In genomic region chr19:1507763-1508506, GRCh38 we compare ENCODE assay signal across 8 cellular contexts. TPM values are rescaled to one million over a fixed set of nuclear protein-coding genes. Genes with fewer than 3 reads are reported as not detected.
DNase-seq lines count a peak whose midpoint lies in the region; ATAC-seq and TF ChIP-seq lines count a peak whose summit lies in the region.

No MANE protein-coding gene starts in this region.

- no peaks in the 10 kb centered on the region for H3K36me3 ChIP-seq in PC-9 (ENCODE audit: low read depth)

- H3K4me3 Mint-ChIP-seq in activated T-cell treated with anti-CD3 and anti-CD28 coated beads, Interleukin-2, amount 50 U/mL, for 4 hours = peak overlapping the region; percentile 84

- H3K4me3 ChIP-seq in PC-9 (peak overlapping the region; percentile 73), mononuclear cell (ENCODE audit: low read length) (peak overlapping the region; percentile 16)

- peak; percentile 45; the same call in 1 of the 2 replicates for TF ChIP-seq EP300 in Ishikawa (IDR thresholded peaks at IDR 0.05; ENCODE audit: borderline replicate concordance)

- no peak for TF ChIP-seq POLR2A in erythroblast (IDR thresholded peaks at IDR 0.05; ENCODE audit: low read length)

- DNase-seq in DMS 273 treated with DMSO at 0.1 percent for 48 hours (lab: John Stamatoyannopoulos, UW) (peak; percentile 79), PC-9 (peak; percentile 77 to 86), erythroblast (lab: John Stamatoyannopoulos, UW) (peak; percentile 96 to 97), mesenteric fat pad (ENCODE audit: low spot score) (no peak)
- peak; percentile 89 for DNase-seq in activated T-cell treated with anti-CD3 and anti-CD28 coated beads, Interleukin-2, amount 50 U/mL, for 4 hours
- DNase-seq in stimulated activated CD8-positive, alpha-beta memory T cell treated with anti-CD3 and anti-CD28 coated beads, Interleukin-15, amount 100 ng/mL, for 4 hours (ENCODE audit: low read depth in 2 of 2) = peak; percentile 73 to 86

- no TSS peak for BruUV-seq in PC-9 (replicated peaks; lab: Mats Ljungman, UMichigan)

- no peaks in the 10 kb centered on the region for H3K9me2 ChIP-seq in PC-9 (ENCODE audit: insufficient read depth)

- no peaks in the 10 kb centered on the region for H4K20me1 ChIP-seq in PC-9 (ENCODE audit: insufficient read depth)

- ATAC-seq in activated T-cell treated with anti-CD3 and anti-CD28 coated beads, Interleukin-2, amount 50 U/mL, for 4 hours = peak; percentile 92

- peak overlapping the region; percentile 71; the same call in 1 of the 2 replicates for H2AFZ ChIP-seq in PC-9

- peak overlapping the region; percentile 74 for H3K4me2 ChIP-seq in PC-9

- no peaks in the 10 kb centered on the region for H3K9me3 ChIP-seq in PC-9 (ENCODE audit: insufficient read depth, low read depth)
- no peaks in the 10 kb centered on the region for H3K9me3 ChIP-seq in mononuclear cell (ENCODE audit: low read depth, low read length)

- peaks cover 6% of the 10 kb centered on the region for H3K27me3 Mint-ChIP-seq in activated T-cell treated with anti-CD3 and anti-CD28 coated beads, Interleukin-2, amount 50 U/mL, for 4 hours (ENCODE audit: low read depth)

- CTCF ChIA-PET in PC-9 (lab: Charles Lee) = no interaction called here

- no peaks in the 10 kb centered on the region for H3K9me3 Mint-ChIP-seq in activated T-cell treated with anti-CD3 and anti-CD28 coated beads, Interleukin-2, amount 50 U/mL, for 4 hours

- TF ChIP-seq CTCF in PC-9 (conservative IDR thresholded peaks at IDR 0.05) = no peak

- H3K4me1 ChIP-seq in PC-9 (replicated peaks; ENCODE audit: insufficient read depth) (no peaks in the 10 kb centered on the region; the same call in 1 of the 2 replicates), mononuclear cell (ENCODE audit: insufficient read depth, low read length) (peaks cover 23% of the 10 kb centered on the region)

- peaks cover 15% of the 10 kb centered on the region for H3K4me1 Mint-ChIP-seq in activated T-cell treated with anti-CD3 and anti-CD28 coated beads, Interleukin-2, amount 50 U/mL, for 4 hours (ENCODE audit: low read depth)

- H3K27me3 ChIP-seq in PC-9 (ENCODE audit: insufficient read depth, low read depth) = no peaks in the 10 kb centered on the region
- peaks cover 14% of the 10 kb centered on the region for H3K27me3 ChIP-seq in mononuclear cell (ENCODE audit: insufficient read depth, low read length)

- peaks cover 8% of the 10 kb centered on the region for H3F3A ChIP-seq in PC-9 (ENCODE audit: insufficient read depth, low read depth)

- no peaks in the 10 kb centered on the region for H3K79me2 ChIP-seq in PC-9 (ENCODE audit: low read depth)

- H3K27ac ChIP-seq in PC-9 = peak overlapping the region; percentile 44; the same call in 1 of the 2 replicates

- no peaks in the 10 kb centered on the region for H3K36me3 Mint-ChIP-seq in activated T-cell treated with anti-CD3 and anti-CD28 coated beads, Interleukin-2, amount 50 U/mL, for 4 hours (ENCODE audit: insufficient read depth)

- TF ChIP-seq RAD21 in Ishikawa (IDR thresholded peaks at IDR 0.05; ENCODE audit: low read depth) = no peak

- POLR2A ChIA-PET in PC-9 (lab: Charles Lee; ENCODE audit: unreplicated experiment) = no interaction called here

- intact Hi-C loops in PC-9 (cut with micrococcal nuclease; ENCODE audit: unreplicated experiment) = no loop called here

TF ChIP-seq in Ishikawa, 13 proteins besides CTCF, POLR2A, EP300 and RAD21:
- TF ChIP-seq TCF12 (IDR thresholded peaks at IDR 0.05; ENCODE audit: low read depth) (peak; percentile 46; the same call in 1 of the 2 replicates), EGR1 (IDR thresholded peaks at IDR 0.05) (peak; percentile 11; the same call in 1 of the 2 replicates), ZBTB7A (IDR thresholded peaks at IDR 0.05; ENCODE audit: low read depth) (no peak; the same call in 1 of the 2 replicates), USF1 (IDR thresholded peaks at IDR 0.05) (peak; percentile 43; the same call in 1 of the 2 replicates), YY1 (IDR thresholded peaks at IDR 0.05; ENCODE audit: low read depth) (peak; percentile 82), FOXM1 (IDR thresholded peaks at IDR 0.05; ENCODE audit: borderline replicate concordance, low read depth) (no peak), MAX (IDR thresholded peaks at IDR 0.05) (peak; percentile 100), CREB1 (IDR thresholded peaks at IDR 0.05; ENCODE audit: low read depth) (peak; percentile 81), TAF1 (IDR thresholded peaks at IDR 0.05; ENCODE audit: low read depth) (no peak)

RNA-seq across cellular contexts. Expression of gene ADAMTSL5, which starts 4.9 kb away (rescaled TPM):
- total RNA-seq in PC-9 (2021) = 13.6 and 14.6 TPM in 2 replicates
- 1 to 10 TPM; 5.8 to 9.7 (median 6.8) TPM for total RNA-seq in activated T-cell treated with anti-CD3 and anti-CD28 coated beads, Interleukin-2, amount 50 U/mL, for 4 hours
- total RNA-seq in mononuclear cell = 0.84 TPM
- total RNA-seq in mesenteric fat pad = 1.8 TPM

RNA-seq across cellular contexts. Expression of gene PLK5, which starts 15.9 kb away (rescaled TPM):
- total RNA-seq in PC-9 (2021) (not detected in 2 replicates), mononuclear cell (not detected), mesenteric fat pad (not detected)
- not detected for total RNA-seq in activated T-cell treated with anti-CD3 and anti-CD28 coated beads, Interleukin-2, amount 50 U/mL, for 4 hours

RNA-seq across cellular contexts. Expression of gene REEP6, which starts 17.0 kb away (rescaled TPM):
- 34.3 and 39.5 TPM in 2 replicates for total RNA-seq in PC-9 (2021)
- 1 to 10 TPM; 1.8 to 3.4 (median 1.9) TPM for total RNA-seq in activated T-cell treated with anti-CD3 and anti-CD28 coated beads, Interleukin-2, amount 50 U/mL, for 4 hours
- 2.1 TPM for total RNA-seq in mononuclear cell
- 7.4 TPM for total RNA-seq in mesenteric fat pad

RNA-seq across cellular contexts. Expression of gene PCSK4, which starts 17.8 kb away (rescaled TPM):
- total RNA-seq in PC-9 (2021) (18.6 and 27.3 TPM in 2 replicates), mononuclear cell (1.2 TPM), mesenteric fat pad (0.96 TPM)
- total RNA-seq in activated T-cell treated with anti-CD3 and anti-CD28 coated beads, Interleukin-2, amount 50 U/mL, for 4 hours = under 1 TPM; 0.46 to 0.50 (median 0.49) TPM

RNA-seq across cellular contexts. Expression of gene C19orf25, which starts 28.9 kb away (rescaled TPM):
- 28.0 and 31.2 TPM in 2 replicates for total RNA-seq in PC-9 (2021)
- 10 to 100 TPM; 31.0 to 32.1 (median 32.0) TPM for total RNA-seq in activated T-cell treated with anti-CD3 and anti-CD28 coated beads, Interleukin-2, amount 50 U/mL, for 4 hours
- 11.4 TPM for total RNA-seq in mononuclear cell
- 21.6 TPM for total RNA-seq in mesenteric fat pad
